In genomic region chr17:31523862-31524730, GRCh38 we compare ENCODE assay signal across 17 cellular contexts.
DNase-seq lines count a peak whose midpoint lies in the region; ATAC-seq, FAIRE-seq and TF ChIP-seq lines count a peak whose summit lies in the region.
"Had no signal": no experiment of that assay in that cellular context is flagged by ENCODE, and none has a peak within 500 bp of the region (broad histone marks: within the 10 kb centered on the region; RNA-seq: fewer than 3 reads in every experiment).

No MANE protein-coding gene starts in this region.

- peak overlapping the region; percentile 70 for H2AK5ac ChIP-seq in neuronal stem cell (ENCODE audit: low read depth, low read length)

- no peak overlapping the region for H2BK5ac ChIP-seq in neuronal stem cell (ENCODE audit: low read length)

- no peaks in the 10 kb centered on the region for H3K27me3 Mint-ChIP-seq in activated T-cell treated with anti-CD3 and anti-CD28 coated beads, Interleukin-2, amount 50 U/mL, for 24 hours
- no peaks in the 10 kb centered on the region for H3K27me3 Mint-ChIP-seq in stimulated activated naive B cell treated with anti-CD40 and anti-IgM and Interleukin-4, amounts not matched to agents 10 μg/mL and 1 μg/mL and 100 μg/mL, for 72 hours

- intact Hi-C loops in K562 (cut with micrococcal nuclease), result no loop called here

- 55% methylated on average over 13 of the region's 14 CpGs for WGBS in K562 (ENCODE audit: insufficient coverage, low coverage, missing lambda C conversion rate)
- WGBS in neuronal stem cell (ENCODE audit: extremely low coverage in 2 of 2, insufficient read length in 2 of 2, insufficient replicate concordance in 1 of 2), 2 donors, result no CpG with 5 or more reads among the region's 14 CpGs

- H3K9me3 ChIP-seq in K562 (replicated peaks; ENCODE audit: control insufficient read depth, insufficient read depth, low read depth, low read length) (no peaks in the 10 kb centered on the region), neuronal stem cell (replicated peaks in 1 of 2; ENCODE audit: control insufficient read depth in 2 of 2, insufficient read depth in 1 of 2, low read depth in 1 of 2, low read length in 2 of 2) (peaks cover 0 to 15% of the 10 kb centered on the region in 2 donors)
- H3K9me3 ChIP-seq: HAP-1 had no signal

- no peak for TF ChIP-seq RAD21 in K562 (CRISPR knock-in tag; conservative IDR thresholded peaks at IDR 0.05 in 1 of 2, IDR thresholded peaks at IDR 0.05 in 1 of 2)

- TF ChIP-seq POLR2A in K562 (conservative IDR thresholded peaks at IDR 0.05), result no peak

- TF ChIP-seq EP300 in K562 (IDR thresholded peaks at IDR 0.05; ENCODE audit: low read length), result no peak

- H4K20me1 ChIP-seq in K562 (replicated peaks; ENCODE audit: control insufficient read depth, insufficient read depth, low read length), result peaks cover 14% of the 10 kb centered on the region

- H2BK120ac ChIP-seq in neuronal stem cell (ENCODE audit: low read depth, low read length), result no peak overlapping the region

- H2BK15ac ChIP-seq in neuronal stem cell (ENCODE audit: low read length), result no peak overlapping the region

- H3K27ac Mint-ChIP-seq in activated T-cell treated with anti-CD3 and anti-CD28 coated beads, Interleukin-2, amount 50 U/mL, for 24 hours, result no peak overlapping the region
- peak overlapping the region; percentile 31 for H3K27ac Mint-ChIP-seq in stimulated activated naive B cell treated with anti-CD40 and anti-IgM and Interleukin-4, amounts not matched to agents 10 μg/mL and 1 μg/mL and 100 μg/mL, for 72 hours
- H3K27ac Mint-ChIP-seq: HFFc6 had no signal

- H3K4me3 Mint-ChIP-seq in activated T-cell treated with anti-CD3 and anti-CD28 coated beads, Interleukin-2, amount 50 U/mL, for 24 hours, result no peak overlapping the region
- no peak overlapping the region for H3K4me3 Mint-ChIP-seq in stimulated activated naive B cell treated with anti-CD40 and anti-IgM and Interleukin-4, amounts not matched to agents 10 μg/mL and 1 μg/mL and 100 μg/mL, for 72 hours
- H3K4me3 Mint-ChIP-seq: CD4-positive, CD25-positive, alpha-beta regulatory T cell; HFFc6 had no signal

- H3K14ac ChIP-seq in neuronal stem cell (ENCODE audit: low read length), result no peak overlapping the region

- no peaks in the 10 kb centered on the region for H3K27me3 ChIP-seq in K562 (ENCODE audit: control insufficient read depth in 2 of 2, insufficient read depth in 2 of 2, low read length in 2 of 2)
- no peaks in the 10 kb centered on the region for H3K27me3 ChIP-seq in neuronal stem cell (ENCODE audit: control insufficient read depth in 3 of 3, insufficient read depth in 3 of 3, low read depth in 1 of 3, low read length in 3 of 3)
- H3K27me3 ChIP-seq: BLaER1 treated with 17β-estradiol and CSF1 and Interleukin-3, amounts not matched to agents 10 nM and 100 nM had no signal

- H4K8ac ChIP-seq in neuronal stem cell (ENCODE audit: low read depth, low read length), result no peak overlapping the region

- no peak overlapping the region for H2BK12ac ChIP-seq in neuronal stem cell (ENCODE audit: low read length)

- H3K18ac ChIP-seq in neuronal stem cell (ENCODE audit: low read length), result no peak overlapping the region

- no peak overlapping the region for H3K4me3 ChIP-seq in K562
- H3K4me3 ChIP-seq in neuronal stem cell (ENCODE audit: low read length in 2 of 2), result peak overlapping the region in 1 of 2 donors; percentile 20
- H3K4me3 ChIP-seq: BLaER1 treated with 17β-estradiol and CSF1 and Interleukin-3, amounts not matched to agents 10 nM and 100 nM; HAP-1 had no signal

- no peak for ATAC-seq in K562
- ATAC-seq in stimulated activated naive B cell treated with anti-CD40 and anti-IgM and Interleukin-4, amounts not matched to agents 10 μg/mL and 1 μg/mL and 100 μg/mL, for 72 hours (replicated peaks), result no peak
- ATAC-seq in HG03045 (IDR thresholded peaks at IDR 0.05; ENCODE audit: unreplicated experiment), result no peak

- H3K79me2 ChIP-seq in K562 (ENCODE audit: control insufficient read depth, insufficient read depth, low read length), result no peaks in the 10 kb centered on the region

- H3K9ac ChIP-seq in K562 (ENCODE audit: insufficient read depth in 1 of 2, low read depth in 2 of 2, low read length in 2 of 2) (peak overlapping the region in 1 of 2 experiments; percentile 17; a peak in 1 of 4 replicates), neuronal stem cell (ENCODE audit: low read depth, low read length, poor library complexity) (no peak overlapping the region)
- H3K9ac ChIP-seq: BLaER1 treated with 17β-estradiol and CSF1 and Interleukin-3, amounts not matched to agents 10 nM and 100 nM had no signal

- no peak overlapping the region for H4K91ac ChIP-seq in neuronal stem cell (ENCODE audit: low read depth, low read length, poor library complexity)

- H2AFZ ChIP-seq in K562 (ENCODE audit: low read depth, low read length) (no peak overlapping the region), neuronal stem cell (ENCODE audit: low read length) (no peak overlapping the region)

- no peaks in the 10 kb centered on the region for H3K79me1 ChIP-seq in neuronal stem cell (ENCODE audit: low read depth, low read length)

- DNase-seq in activated T-cell treated with anti-CD3 and anti-CD28 coated beads, Interleukin-2, amount 50 U/mL, for 24 hours, result peak; percentile 32
- DNase-seq in activated T-cell treated with anti-CD3 and anti-CD28 coated beads, Interleukin-2, amount 50 U/mL, for 1 hour, result no peak
- no peak for DNase-seq in K562 (ENCODE audit: extremely low read depth in 1 of 4, low spot score in 3 of 4)
- no peak for DNase-seq in neuronal stem cell (ENCODE audit: low spot score)
- no peak for DNase-seq in stimulated activated naive B cell treated with anti-CD40 and anti-IgM and Interleukin-4, amounts not matched to agents 10 μg/mL and 1 μg/mL and 100 μg/mL, for 72 hours
- DNase-seq in kidney glomerular epithelial cell (lab: John Stamatoyannopoulos, UW), result no peak
- no peak for DNase-seq in KBM-7
- DNase-seq: ACHN; CD4-positive, CD25-positive, alpha-beta regulatory T cell; DMS79; GOT3; HFFc6; IMR-90 had no signal

- no peak overlapping the region for H3K4ac ChIP-seq in neuronal stem cell (ENCODE audit: low read length)

- H3K27ac ChIP-seq in K562 (ENCODE audit: extremely low read depth, low read depth, low read length) (no peak overlapping the region), neuronal stem cell (replicated peaks; ENCODE audit: low read length) (no peak overlapping the region)
- H3K27ac ChIP-seq: BLaER1 treated with 17β-estradiol and CSF1 and Interleukin-3, amounts not matched to agents 10 nM and 100 nM had no signal

- H3K4me1 ChIP-seq in K562 (replicated peaks in 1 of 2; ENCODE audit: control insufficient read depth in 2 of 2, insufficient read depth in 2 of 2, low read length in 2 of 2) (peaks cover 0 to 24% of the 10 kb centered on the region in 2 experiments; a peak in 2 of 5 replicates), neuronal stem cell (ENCODE audit: control insufficient read depth in 2 of 2, insufficient read depth in 1 of 2, low read depth in 1 of 2, low read length in 2 of 2) (no peaks in the 10 kb centered on the region)
- H3K4me1 ChIP-seq: HAP-1 had no signal

- in situ Hi-C loops in K562 (cut with MboI) (no loop called here), KBM-7 (cut with MboI; ENCODE audit: low pct_unique_long_range_greater_than_20kb, low sequenced_read_pairs) (loop anchor here (10.0 to 25.0 kb wide), 2 partner anchors 89 to 312 kb away; no protein-coding TSS in a partner anchor)

- H3K4me2 ChIP-seq in K562 (ENCODE audit: insufficient read depth, low read length) (no peak overlapping the region), neuronal stem cell (ENCODE audit: insufficient read depth, low read length, poor library complexity, severe bottlenecking) (no peak overlapping the region)

- POLR2A ChIA-PET in K562 (lab: Yijun Ruan, JAX), result interaction anchor here (0.7 to 1.5 kb wide), 6 partner anchors 9 to 1677 kb away, joined by 3 to 5 read pairs (median 4); no protein-coding TSS in a partner anchor

- H3K9me3 Mint-ChIP-seq in activated T-cell treated with anti-CD3 and anti-CD28 coated beads, Interleukin-2, amount 50 U/mL, for 24 hours, result no peaks in the 10 kb centered on the region
- peaks cover 0 to 4% of the 10 kb centered on the region in 2 donors for H3K9me3 Mint-ChIP-seq in stimulated activated naive B cell treated with anti-CD40 and anti-IgM and Interleukin-4, amounts not matched to agents 10 μg/mL and 1 μg/mL and 100 μg/mL, for 72 hours
- H3K9me3 Mint-ChIP-seq: CD4-positive, CD25-positive, alpha-beta regulatory T cell; HFFc6 had no signal

- CTCF ChIA-PET in K562 (lab: Yijun Ruan, JAX; ENCODE audit: low intra/inter-chr PET ratio), result interaction anchor here (4.5 kb wide), 1 partner anchor 86 kb away, joined by 68 read pairs; no protein-coding TSS in a partner anchor

- peaks cover 73% of the 10 kb centered on the region for H3K36me3 Mint-ChIP-seq in activated T-cell treated with anti-CD3 and anti-CD28 coated beads, Interleukin-2, amount 50 U/mL, for 24 hours (ENCODE audit: low read depth)
- peaks cover 49 to 54% of the 10 kb centered on the region in 2 donors for H3K36me3 Mint-ChIP-seq in stimulated activated naive B cell treated with anti-CD40 and anti-IgM and Interleukin-4, amounts not matched to agents 10 μg/mL and 1 μg/mL and 100 μg/mL, for 72 hours

- no peak for FAIRE-seq in K562 (lab: Jason Lieb, UNC)
- FAIRE-seq: GM12891 had no signal

- H3K23ac ChIP-seq in neuronal stem cell (ENCODE audit: low read depth, low read length, poor library complexity), result peak overlapping the region; percentile 11

- 0 out of 3 replicates have a peak, but pooled peaks cover 5% of the 10 kb centered on the region for H3K36me3 ChIP-seq in K562 (ENCODE audit: control insufficient read depth, insufficient read depth, low read length)
- H3K36me3 ChIP-seq in neuronal stem cell (replicated peaks in 1 of 2; ENCODE audit: control insufficient read depth in 2 of 2, insufficient read depth in 2 of 2, low read length in 2 of 2), result peaks cover 0 to 20% of the 10 kb centered on the region in 2 donors

- no peaks in the 10 kb centered on the region for H3K9me1 ChIP-seq in K562 (ENCODE audit: control insufficient read depth, insufficient read depth, low read length)

- BruUV-seq in K562 (replicated peaks; lab: Mats Ljungman, UMichigan), result no TSS peak

- TF ChIP-seq CTCF in K562 (IDR thresholded peaks at IDR 0.05 in 2 of 3, conservative IDR thresholded peaks at IDR 0.05 in 1 of 3; ENCODE audit: insufficient read depth in 2 of 3, low read depth in 1 of 3, low read length in 3 of 3), result no peak

- no peaks in the 10 kb centered on the region for H3K4me1 Mint-ChIP-seq in activated T-cell treated with anti-CD3 and anti-CD28 coated beads, Interleukin-2, amount 50 U/mL, for 24 hours (ENCODE audit: low read depth)
- H3K4me1 Mint-ChIP-seq in stimulated activated naive B cell treated with anti-CD40 and anti-IgM and Interleukin-4, amounts not matched to agents 10 μg/mL and 1 μg/mL and 100 μg/mL, for 72 hours, result peaks cover 2 to 14% of the 10 kb centered on the region in 2 donors
- H3K4me1 Mint-ChIP-seq: CD4-positive, CD25-positive, alpha-beta regulatory T cell had no signal
